9 cellular contexts compared by ENCODE assay signal in genomic region chr9:14400658-14400995, GRCh38.
DNase-seq lines count a peak whose midpoint lies in the region; ATAC-seq, FAIRE-seq and TF ChIP-seq lines count a peak whose summit lies in the region.
"Had no signal": no experiment of that assay in that cellular context is flagged by ENCODE, and none has a peak within 500 bp of the region (broad histone marks: within the 10 kb centered on the region; RNA-seq: fewer than 3 reads in every experiment).

No MANE protein-coding gene starts in this region.

- no peaks in the 10 kb centered on the region for H3K9me3 ChIP-seq in pancreas
- H3K9me3 ChIP-seq: BLaER1 treated with 17β-estradiol and CSF1 and Interleukin-3, amounts not matched to agents 10 nM and 100 nM had no signal

- H3K4me1 ChIP-seq in pancreas = peaks cover 0 to 3% (median 0%) of the 10 kb centered on the region in 3 donors

- intact Hi-C loops in pancreas (cut with DNase I) = no loop called here

- H3K27ac ChIP-seq in pancreas = no peak overlapping the region
- H3K27ac ChIP-seq: BLaER1 treated with 17β-estradiol and CSF1 and Interleukin-3, amounts not matched to agents 10 nM and 100 nM had no signal

- FAIRE-seq in pancreas (lab: Jason Lieb, UNC) = peak; percentile 20

- WGBS in pancreas, 2 donors = 72 to 79% methylated on average over 6 of the region's 6 CpGs

- H3K4me3 ChIP-seq in fibroblast of villous mesenchyme (ENCODE audit: low read depth, low read length) (no peak overlapping the region), pancreas (no peak overlapping the region)
- H3K4me3 ChIP-seq: BLaER1 treated with 17β-estradiol and CSF1 and Interleukin-3, amounts not matched to agents 10 nM and 100 nM had no signal

- peak; percentile 54 for TF ChIP-seq CTCF in fibroblast of villous mesenchyme (IDR thresholded peaks at IDR 0.05; ENCODE audit: insufficient read depth, low read depth, low read length)
- no peak for TF ChIP-seq CTCF in pancreas (IDR thresholded peaks at IDR 0.05)

- no peaks in the 10 kb centered on the region for H3K36me3 ChIP-seq in pancreas
- H3K36me3 ChIP-seq: BLaER1 treated with 17β-estradiol and CSF1 and Interleukin-3, amounts not matched to agents 10 nM and 100 nM had no signal

- DNase-seq in NCI-H2171 treated with DMSO at 0.1 percent for 48 hours (lab: John Stamatoyannopoulos, UW) (peak; percentile 25), NCI-H2171 (lab: John Stamatoyannopoulos, UW) (no peak), SK-N-DZ (ENCODE audit: low spot score) (peak; percentile 10), fibroblast of villous mesenchyme (ENCODE audit: low read depth) (peak; percentile 66), pancreas (peak in 1 of 6 donors; percentile 16), 8988T (no peak)
- DNase-seq in activated CD4-positive, alpha-beta T cell treated with anti-CD3 and anti-CD28 coated beads, Interleukin-2, amount 50 U/mL, for 48 hours = no peak

- ATAC-seq in pancreas = peak in 3 of 4 donors; percentile 67 to 77 (median 69)
- ATAC-seq in GM19023 (IDR thresholded peaks at IDR 0.05; ENCODE audit: unreplicated experiment) = no peak

- H3K27me3 ChIP-seq in pancreas = no peaks in the 10 kb centered on the region
- H3K27me3 ChIP-seq: BLaER1 treated with 17β-estradiol and CSF1 and Interleukin-3, amounts not matched to agents 10 nM and 100 nM had no signal

Comparison
In these comparisons a context has a peak if more than half of its experiments do, and no peak if none do; other contexts are left out.
1. DNase-seq: peak in NCI-H2171 treated with DMSO at 0.1 percent for 48 hours (single experiment), SK-N-DZ (single experiment) and fibroblast of villous mesenchyme (single experiment); none in NCI-H2171 (single experiment), 8988T (single experiment) and activated CD4-positive, alpha-beta T cell treated with anti-CD3 and anti-CD28 coated beads, Interleukin-2, amount 50 U/mL, for 48 hours (0 of 2).